In the genomic region with DNA sequence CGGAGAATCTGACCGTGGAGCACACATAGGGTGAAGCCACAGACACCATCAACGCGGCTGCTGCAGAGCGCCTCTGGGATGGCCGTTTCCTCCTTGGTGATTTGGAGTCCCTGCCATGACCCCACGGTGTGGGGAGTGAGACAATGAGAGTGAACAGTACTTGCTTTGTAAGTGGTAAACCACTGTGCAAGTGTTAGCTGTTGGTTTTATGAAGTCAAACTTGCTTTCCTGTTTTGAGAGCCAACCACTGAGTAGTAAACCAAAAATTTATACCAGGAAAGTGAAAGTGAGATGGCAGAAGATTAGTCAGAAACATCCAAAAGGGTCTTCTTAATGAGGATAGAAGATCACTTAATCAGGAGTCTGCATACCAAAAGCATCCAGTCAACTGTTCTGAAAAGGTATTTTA, we compare ENCODE assay signal across 10 cellular contexts.
DNase-seq lines count a peak whose midpoint lies in the region; ATAC-seq and TF ChIP-seq lines count a peak whose summit lies in the region.
"Had no signal": no experiment of that assay in that cellular context is flagged by ENCODE, and none has a peak within 500 bp of the region (broad histone marks: within the 10 kb centered on the region; RNA-seq: fewer than 3 reads in every experiment).

No MANE protein-coding gene starts in this region.

- WGBS in mesenchymal stem cell, result 96% methylated on average over 7 of the region's 7 CpGs

- H2AFZ ChIP-seq in DND-41 (ENCODE audit: low read depth, low read length) (no peak overlapping the region), mesenchymal stem cell (ENCODE audit: low read depth, low read length) (no peak overlapping the region)

- no peak overlapping the region for H3K4ac ChIP-seq in mesenchymal stem cell (ENCODE audit: low read depth in 1 of 2, low read length in 2 of 2)

- H2BK12ac ChIP-seq in mesenchymal stem cell (ENCODE audit: low read length in 2 of 2), result no peak overlapping the region

- H2BK15ac ChIP-seq in mesenchymal stem cell (ENCODE audit: low read depth, poor library complexity, severe bottlenecking), result no peak overlapping the region

- H3K79me1 ChIP-seq in mesenchymal stem cell (replicated peaks; ENCODE audit: low read length, poor library complexity, severe bottlenecking), result peaks cover 2% of the 10 kb centered on the region

- peak; percentile 87 for ATAC-seq in DND-41 (ENCODE audit: insufficient read depth, low read depth)
- peak; percentile 84 for ATAC-seq in HG02610 (IDR thresholded peaks at IDR 0.05; ENCODE audit: unreplicated experiment)
- no peak for ATAC-seq in left lobe of liver
- ATAC-seq in GM21825 (IDR thresholded peaks at IDR 0.05; ENCODE audit: unreplicated experiment), result no peak

- no peak overlapping the region for H3K4me2 ChIP-seq in DND-41 (ENCODE audit: insufficient read depth, low read length)
- peak overlapping the region; percentile 43 for H3K4me2 ChIP-seq in mesenchymal stem cell (ENCODE audit: low read length, poor library complexity, severe bottlenecking)

- H3K9ac ChIP-seq in DND-41 (ENCODE audit: low read depth, low read length), result no peak overlapping the region
- no peak overlapping the region for H3K9ac ChIP-seq in mesenchymal stem cell (ENCODE audit: low read length)

- H4K20me1 ChIP-seq in DND-41 (ENCODE audit: insufficient read depth, low read length), result no peaks in the 10 kb centered on the region

- no peak overlapping the region for H3K14ac ChIP-seq in mesenchymal stem cell (ENCODE audit: low read length in 2 of 2)

- TF ChIP-seq CTCF in DND-41 (IDR thresholded peaks at IDR 0.05; ENCODE audit: borderline replicate concordance, extremely low read depth, low read length, poor library complexity, severe bottlenecking), result no peak

- no peak overlapping the region for H3K4me3 ChIP-seq in DND-41 (ENCODE audit: low read depth in 1 of 2, low read length in 2 of 2)
- no peak overlapping the region for H3K4me3 ChIP-seq in mesenchymal stem cell (ENCODE audit: insufficient read depth in 1 of 2, low read depth in 1 of 2, low read length in 2 of 2)
- H3K4me3 ChIP-seq: left ventricle myocardium inferior had no signal

- no peak overlapping the region for H4K91ac ChIP-seq in mesenchymal stem cell (ENCODE audit: low read length)

- H3K9me3 ChIP-seq in DND-41 (ENCODE audit: insufficient read depth, low read length, severe bottlenecking) (no peaks in the 10 kb centered on the region), mesenchymal stem cell (ENCODE audit: control insufficient read depth, low read length) (no peaks in the 10 kb centered on the region)
- H3K9me3 ChIP-seq: left ventricle myocardium inferior had no signal

- no peaks in the 10 kb centered on the region for H3K79me2 ChIP-seq in DND-41 (ENCODE audit: insufficient read depth, low read length)

- no peak overlapping the region for H3K23ac ChIP-seq in mesenchymal stem cell (ENCODE audit: low read length in 2 of 2)

- peak overlapping the region; percentile 32 for H3K27ac ChIP-seq in DND-41 (ENCODE audit: low read length)
- no peak overlapping the region for H3K27ac ChIP-seq in mesenchymal stem cell (ENCODE audit: low read length, poor library complexity, severe bottlenecking)
- H3K27ac ChIP-seq: left ventricle myocardium inferior had no signal

- DNase-seq in DND-41, result peak; percentile 32
- peak; percentile 71 for DNase-seq in activated CD8-positive, alpha-beta memory T cell treated with anti-CD3 and anti-CD28 coated beads, Interleukin-2, amount 50 U/mL, for 48 hours
- DNase-seq in mesenchymal stem cell, result no peak
- no peak for DNase-seq in left lobe of liver (ENCODE audit: low spot score)
- no peak for DNase-seq in NCI-H146 treated with DMSO at 0.1 percent for 48 hours (lab: John Stamatoyannopoulos, UW; ENCODE audit: unreplicated experiment)
- no peak for DNase-seq in NCI-H1417 treated with DMSO at 0.1 percent for 48 hours (lab: John Stamatoyannopoulos, UW)
- DNase-seq: activated CD4-positive, CD25-positive, alpha-beta regulatory T cell; left ventricle myocardium inferior had no signal

- H2BK5ac ChIP-seq in mesenchymal stem cell (ENCODE audit: low read depth, low read length, poor library complexity, severe bottlenecking), result no peak overlapping the region

- H3K36me3 ChIP-seq in DND-41 (ENCODE audit: insufficient read depth, low read length), result no peaks in the 10 kb centered on the region; the same call in 1 of the 2 replicates
- no peaks in the 10 kb centered on the region for H3K36me3 ChIP-seq in mesenchymal stem cell (ENCODE audit: control insufficient read depth in 1 of 2, insufficient read depth in 2 of 2, low read depth in 1 of 2, low read length in 2 of 2)
- H3K36me3 ChIP-seq: left ventricle myocardium inferior had no signal

- H2BK120ac ChIP-seq in mesenchymal stem cell (ENCODE audit: low read depth, low read length), result no peak overlapping the region

- H3K27me3 ChIP-seq in DND-41 (ENCODE audit: insufficient read depth, low read length, poor library complexity) (no peaks in the 10 kb centered on the region), mesenchymal stem cell (ENCODE audit: control insufficient read depth in 1 of 2, insufficient read depth in 1 of 2, low read length in 2 of 2) (no peaks in the 10 kb centered on the region)

- H3K4me1 ChIP-seq in DND-41 (ENCODE audit: insufficient read depth, low read length) (peaks cover 13% of the 10 kb centered on the region), mesenchymal stem cell (ENCODE audit: control insufficient read depth, insufficient read depth, low read depth, low read length) (peaks cover 14% of the 10 kb centered on the region)

- no peak overlapping the region for H2AK5ac ChIP-seq in mesenchymal stem cell (ENCODE audit: low read length, severe bottlenecking)

- H3K18ac ChIP-seq in mesenchymal stem cell (ENCODE audit: low read depth in 1 of 2, low read length in 2 of 2), result no peak overlapping the region

- H4K8ac ChIP-seq in mesenchymal stem cell (ENCODE audit: low read length), result no peak overlapping the region

Comparison
In these comparisons a context has a peak if more than half of its experiments do, and no peak if none do; other contexts are left out.
1. ATAC-seq: peak in DND-41 (single experiment) and HG02610 (single experiment); none in left lobe of liver (single experiment) and GM21825 (single experiment).
2. DNase-seq: peak in DND-41 (single experiment) and activated CD8-positive, alpha-beta memory T cell treated with anti-CD3 and anti-CD28 coated beads, Interleukin-2, amount 50 U/mL, for 48 hours (single experiment); none in mesenchymal stem cell (single experiment), left lobe of liver (single experiment), NCI-H146 treated with DMSO at 0.1 percent for 48 hours (single experiment) and NCI-H1417 treated with DMSO at 0.1 percent for 48 hours (single experiment).